ENCODE assay signal across 9 cellular contexts in genomic region chr2:86789687-86790133, GRCh38. TPM values are rescaled to one million over a fixed set of nuclear protein-coding genes. Genes with fewer than 3 reads are reported as not detected.
DNase-seq lines count a peak whose midpoint lies in the region; TF ChIP-seq lines count a peak whose summit lies in the region.
"Had no signal": no experiment of that assay in that cellular context is flagged by ENCODE, and none has a peak within 500 bp of the region (broad histone marks: within the 10 kb centered on the region; RNA-seq: fewer than 3 reads in every experiment).

No MANE protein-coding gene starts in this region.

- peaks cover 3% of the 10 kb centered on the region for H3K27me3 ChIP-seq in CD8-positive, alpha-beta memory T cell (ENCODE audit: insufficient read depth, low read length, poor library complexity, severe bottlenecking)
- H3K27me3 ChIP-seq in HUES64 (ENCODE audit: insufficient read depth, low read length), result peaks cover 78% of the 10 kb centered on the region
- H3K27me3 ChIP-seq in endodermal cell (ENCODE audit: control insufficient read depth, insufficient read depth, low read length, poor library complexity, severe bottlenecking), result peaks cover 81% of the 10 kb centered on the region
- H3K27me3 ChIP-seq in parathyroid adenoma (ENCODE audit: control insufficient read depth, insufficient read depth, low read length), result peaks cover 5% of the 10 kb centered on the region

- TF ChIP-seq CTCF in endodermal cell (conservative IDR thresholded peaks at IDR 0.05), result no peak
- no peak for TF ChIP-seq CTCF in parathyroid adenoma (IDR thresholded peaks at IDR 0.05)

- peaks cover 75 to 80% (median 77%) of the 10 kb centered on the region in 3 donors for H3K4me1 Mint-ChIP-seq in CD8-positive, alpha-beta memory T cell
- H3K4me1 Mint-ChIP-seq in endodermal cell, result peaks cover 7% of the 10 kb centered on the region

- peak overlapping the region; percentile 95 for H3K27ac ChIP-seq in CD8-positive, alpha-beta memory T cell (ENCODE audit: low read depth, low read length)
- H3K27ac ChIP-seq in HUES64 (ENCODE audit: low read depth, low read length), result no peak overlapping the region
- no peak overlapping the region for H3K27ac ChIP-seq in endodermal cell (ENCODE audit: low read depth, low read length)
- no peak overlapping the region for H3K27ac ChIP-seq in parathyroid adenoma

- peak overlapping the region; percentile 98 to 100 (median 100) for H3K27ac Mint-ChIP-seq in CD8-positive, alpha-beta memory T cell
- no peak overlapping the region for H3K27ac Mint-ChIP-seq in endodermal cell

- peak overlapping the region; percentile 71 for H3K4me3 ChIP-seq in CD8-positive, alpha-beta memory T cell (ENCODE audit: low read length)
- H3K4me3 ChIP-seq in HUES64 (ENCODE audit: low read length) (peak overlapping the region; percentile 38), endodermal cell (ENCODE audit: low read length) (no peak overlapping the region), parathyroid adenoma (ENCODE audit: low read depth, low read length) (no peak overlapping the region)

- H3K36me3 Mint-ChIP-seq in CD8-positive, alpha-beta memory T cell, result peaks cover 22 to 63% (median 23%) of the 10 kb centered on the region in 3 donors
- no peaks in the 10 kb centered on the region for H3K36me3 Mint-ChIP-seq in endodermal cell (ENCODE audit: low read depth)

- H3K4me3 Mint-ChIP-seq in CD8-positive, alpha-beta memory T cell, result peak overlapping the region; percentile 89 to 98 (median 95)
- H3K4me3 Mint-ChIP-seq in endodermal cell, result peak overlapping the region; percentile 21

- H3K9me3 Mint-ChIP-seq in CD8-positive, alpha-beta memory T cell, result peaks cover 0 to 4% (median 0%) of the 10 kb centered on the region in 5 donors
- H3K9me3 Mint-ChIP-seq in endodermal cell, result peaks cover 3% of the 10 kb centered on the region

- H3K9me3 ChIP-seq in CD8-positive, alpha-beta memory T cell (ENCODE audit: low read length), result no peaks in the 10 kb centered on the region
- H3K9me3 ChIP-seq in HUES64 (ENCODE audit: insufficient read depth, low read depth, low read length) (no peaks in the 10 kb centered on the region), endodermal cell (ENCODE audit: control insufficient read depth, low read length) (no peaks in the 10 kb centered on the region), parathyroid adenoma (ENCODE audit: control insufficient read depth, low read length) (no peaks in the 10 kb centered on the region)

- peaks cover 5% of the 10 kb centered on the region for H3K36me3 ChIP-seq in CD8-positive, alpha-beta memory T cell (ENCODE audit: insufficient read depth, low read length)
- H3K36me3 ChIP-seq in HUES64 (ENCODE audit: insufficient read depth, low read length) (no peaks in the 10 kb centered on the region), endodermal cell (ENCODE audit: control insufficient read depth, insufficient read depth, low read length) (no peaks in the 10 kb centered on the region), parathyroid adenoma (ENCODE audit: control insufficient read depth, insufficient read depth, low read length) (no peaks in the 10 kb centered on the region)

- POLR2A ChIA-PET in CD8-positive, alpha-beta memory T cell (lab: Charles Lee), result interaction anchor here (1.0 to 8.5 kb wide), 3 partner anchors 18 to 40 kb away, joined by 4 to 139 read pairs (median 31); no protein-coding TSS in a partner anchor

- peaks cover 67% of the 10 kb centered on the region for H3K4me1 ChIP-seq in CD8-positive, alpha-beta memory T cell (ENCODE audit: insufficient read depth, low read length)
- H3K4me1 ChIP-seq in HUES64 (ENCODE audit: insufficient read depth, low read length) (peaks cover 7% of the 10 kb centered on the region; the same call in 1 of the 2 replicates), endodermal cell (ENCODE audit: control insufficient read depth, insufficient read depth, low read length) (no peaks in the 10 kb centered on the region), parathyroid adenoma (no peaks in the 10 kb centered on the region)

- WGBS in HUES64, result 19% methylated on average over 40 of the region's 40 CpGs
- WGBS in endodermal cell (ENCODE audit: insufficient coverage in 1 of 2, insufficient read length in 1 of 2), 2 experiments, result 27 to 35% methylated on average over 14 to 40 of the region's 40 CpGs

- H3K27me3 Mint-ChIP-seq in CD8-positive, alpha-beta memory T cell, result peaks cover 0 to 11% of the 10 kb centered on the region in 2 donors
- H3K27me3 Mint-ChIP-seq in endodermal cell (ENCODE audit: insufficient read depth), result peaks cover 81% of the 10 kb centered on the region

- H3K9ac ChIP-seq in HUES64 (ENCODE audit: low read depth, low read length), result no peak overlapping the region
- H3K9ac ChIP-seq in endodermal cell (ENCODE audit: extremely low read depth, low read length, poor library complexity, severe bottlenecking), result no peak overlapping the region
- H3K9ac ChIP-seq in parathyroid adenoma, result no peak overlapping the region

- DNase-seq in CD8-positive, alpha-beta memory T cell, result no peak
- DNase-seq in endodermal cell, result no peak
- no peak for DNase-seq in ureter (ENCODE audit: low spot score)
- no peak for DNase-seq in T-helper 9 cell
- DNase-seq in NAMALWA (ENCODE audit: low spot score), result no peak
- DNase-seq: activated gamma-delta T cell treated with Interleukin-2 at 50 U/mL for 16 hours, NCI-H187 had no signal

- peak overlapping the region; percentile 37 for H3K4me2 ChIP-seq in parathyroid adenoma (ENCODE audit: low read length)

- CTCF ChIA-PET in CD8-positive, alpha-beta memory T cell (lab: Charles Lee), result interaction anchor here (2.0 to 8.5 kb wide), 2 partner anchors 17 to 36 kb away, joined by 8 to 124 read pairs; no protein-coding TSS in a partner anchor

- no peaks in the 10 kb centered on the region for H3K79me2 ChIP-seq in parathyroid adenoma

- no peak overlapping the region for H2AFZ ChIP-seq in parathyroid adenoma

RNA-seq across cellular contexts. Expression of gene CD8A, which starts 1.0 kb away (rescaled TPM):
- total RNA-seq in CD8-positive, alpha-beta memory T cell, result 100 to 1,000 TPM; 359 to 363 TPM
- polyA plus RNA-seq in CD8-positive, alpha-beta memory T cell, result 924 TPM
- polyA plus RNA-seq in HUES64 (2013, experiment 1 of 2), result 0.15 TPM
- polyA plus RNA-seq in HUES64 (2013, experiment 2 of 2), result 0.19 TPM
- total RNA-seq in endodermal cell (under 1 TPM in 1 of 2 donors, not detected in 1; 0.18 TPM), ureter (10.9 TPM)
- polyA plus RNA-seq in endodermal cell (2013, experiment 1 of 2), result not detected
- polyA plus RNA-seq in endodermal cell (2013, experiment 2 of 2), result not detected

Comparison
In these comparisons a context has a peak if more than half of its experiments do, and no peak if none do; other contexts are left out.
1. H3K4me3 ChIP-seq: peak in CD8-positive, alpha-beta memory T cell (single experiment) and HUES64 (single experiment); none in endodermal cell (single experiment) and parathyroid adenoma (single experiment).
2. RNA of gene CD8A, which starts 1.0 kb away (total RNA-seq): 359 to 363 TPM in CD8-positive, alpha-beta memory T cell; 10.9 TPM in ureter (single experiment) and 0.18 TPM in endodermal cell; every median in the first group is over 10 times any median in the second.